In genomic region chr1:28155628-28156027, GRCh38 we compare ENCODE assay signal across 19 cellular contexts. TPM values are rescaled to one million over a fixed set of nuclear protein-coding genes. Genes with fewer than 3 reads are reported as not detected.
DNase-seq lines count a peak whose midpoint lies in the region; TF ChIP-seq lines count a peak whose summit lies in the region.
"Had no signal": no experiment of that assay in that cellular context is flagged by ENCODE, and none has a peak within 500 bp of the region (broad histone marks: within the 10 kb centered on the region; RNA-seq: fewer than 3 reads in every experiment).

No MANE protein-coding gene starts in this region.

- H3K4ac ChIP-seq in neuronal stem cell (ENCODE audit: low read length): no peak overlapping the region

- H3K27me3 ChIP-seq in HL-60 (ENCODE audit: insufficient read depth, poor library complexity, severe bottlenecking) (no peaks in the 10 kb centered on the region), neuronal stem cell (ENCODE audit: control insufficient read depth in 3 of 3, insufficient read depth in 3 of 3, low read depth in 1 of 3, low read length in 3 of 3) (no peaks in the 10 kb centered on the region)
- H3K27me3 ChIP-seq: BLaER1 treated with 17β-estradiol and CSF1 and Interleukin-3, amounts not matched to agents 10 nM and 100 nM had no signal

- no peak overlapping the region for H2AFZ ChIP-seq in neuronal stem cell (ENCODE audit: low read length)

- H2AK5ac ChIP-seq in neuronal stem cell (ENCODE audit: low read depth, low read length): no peak overlapping the region

- H3K4me3 ChIP-seq in HL-60 (replicated peaks; ENCODE audit: insufficient read depth, low read length) (no peak overlapping the region), neuronal stem cell (ENCODE audit: low read length in 2 of 2) (no peak overlapping the region)
- H3K4me3 ChIP-seq: BLaER1 treated with 17β-estradiol and CSF1 and Interleukin-3, amounts not matched to agents 10 nM and 100 nM had no signal

- intact Hi-C loops in CD14-positive monocyte (cut with micrococcal nuclease): loop anchor here (5.0 kb wide), 1 partner anchor 63 kb away; no protein-coding TSS in a partner anchor
- intact Hi-C loops in dendritic cell treated with granulocyte-macrophage colony-stimulating factor and Interleukin-4, amounts not matched to agents 40 ng/mL and 50 ng/mL, for 4 days (cut with micrococcal nuclease): no loop called here

- H2BK5ac ChIP-seq in neuronal stem cell (ENCODE audit: low read length): no peak overlapping the region

- H3K36me3 Mint-ChIP-seq in CD14-positive monocyte: peaks cover 48 to 81% of the 10 kb centered on the region in 2 donors
- H3K36me3 Mint-ChIP-seq in dendritic cell treated with granulocyte-macrophage colony-stimulating factor and Interleukin-4, amounts not matched to agents 40 ng/mL and 50 ng/mL, for 4 days (ENCODE audit: low read depth): peaks cover 91% of the 10 kb centered on the region
- H3K36me3 Mint-ChIP-seq in activated CD4-positive, alpha-beta T cell treated with anti-CD3 and anti-CD28 coated beads, Interleukin-2, amount 10 ng/mL, durations not matched to agents 7 days and 5 days (ENCODE audit: low read depth): no peaks in the 10 kb centered on the region

- no CpG with 5 or more reads among the region's 4 CpGs for WGBS in neuronal stem cell (ENCODE audit: extremely low coverage in 2 of 2, insufficient read length in 2 of 2, insufficient replicate concordance in 1 of 2), 2 donors

- H3K4me3 Mint-ChIP-seq in CD14-positive monocyte: no peak overlapping the region
- no peak overlapping the region for H3K4me3 Mint-ChIP-seq in dendritic cell treated with granulocyte-macrophage colony-stimulating factor and Interleukin-4, amounts not matched to agents 40 ng/mL and 50 ng/mL, for 4 days
- no peak overlapping the region for H3K4me3 Mint-ChIP-seq in activated CD4-positive, alpha-beta T cell treated with anti-CD3 and anti-CD28 coated beads, Interleukin-2, amount 10 ng/mL, durations not matched to agents 7 days and 5 days
- H3K4me3 Mint-ChIP-seq: B cell; CD4-positive, CD25-positive, alpha-beta regulatory T cell; CD8-positive, alpha-beta memory T cell; H9; IgD-negative memory B cell had no signal

- no peak overlapping the region for H3K4me2 ChIP-seq in neuronal stem cell (ENCODE audit: insufficient read depth, low read length, poor library complexity, severe bottlenecking)

- peaks cover 75% of the 10 kb centered on the region for H3K4me1 Mint-ChIP-seq in CD14-positive monocyte
- peaks cover 87% of the 10 kb centered on the region for H3K4me1 Mint-ChIP-seq in dendritic cell treated with granulocyte-macrophage colony-stimulating factor and Interleukin-4, amounts not matched to agents 40 ng/mL and 50 ng/mL, for 4 days (ENCODE audit: low read depth)
- peaks cover 1% of the 10 kb centered on the region for H3K4me1 Mint-ChIP-seq in activated CD4-positive, alpha-beta T cell treated with anti-CD3 and anti-CD28 coated beads, Interleukin-2, amount 10 ng/mL, durations not matched to agents 7 days and 5 days
- H3K4me1 Mint-ChIP-seq: CD8-positive, alpha-beta memory T cell had no signal

- TF ChIP-seq CTCF in CD14-positive monocyte (IDR thresholded peaks at IDR 0.05): no peak
- no peak for TF ChIP-seq CTCF in HL-60 (IDR thresholded peaks at IDR 0.05; ENCODE audit: insufficient read depth, low read length)

- H3K23ac ChIP-seq in neuronal stem cell (ENCODE audit: low read depth, low read length, poor library complexity): no peak overlapping the region

- H3K79me1 ChIP-seq in neuronal stem cell (ENCODE audit: low read depth, low read length): no peaks in the 10 kb centered on the region

- H2BK120ac ChIP-seq in neuronal stem cell (ENCODE audit: low read depth, low read length): no peak overlapping the region

- POLR2A ChIA-PET in activated CD4-positive, alpha-beta T cell treated with anti-CD3 and anti-CD28 coated beads, Interleukin-2, amount 10 ng/mL, durations not matched to agents 7 days and 5 days (lab: Charles Lee): no interaction called here

- H2BK12ac ChIP-seq in neuronal stem cell (ENCODE audit: low read length): no peak overlapping the region

- DNase-seq in CD14-positive monocyte (ENCODE audit: low spot score) (no peak), HL-60 (ENCODE audit: low read depth in 1 of 2, low spot score in 1 of 2) (no peak), neuronal stem cell (ENCODE audit: low spot score) (no peak), activated gamma-delta T cell (lab: John Stamatoyannopoulos, UW) (no peak)
- no peak for DNase-seq in activated CD4-positive, alpha-beta T cell treated with anti-CD3 and anti-CD28 coated beads, Interleukin-2, amount 10 ng/mL, durations not matched to agents 7 days and 5 days
- DNase-seq in activated T-cell treated with anti-CD3 and anti-CD28 coated beads, Interleukin-2, amount 50 U/mL, for 48 hours: no peak
- DNase-seq: Caco-2; CD4-positive, CD25-positive, alpha-beta regulatory T cell; CD8-positive, alpha-beta memory T cell; DMS79; GDM1; GOT3; H9; KG1 had no signal

- no peaks in the 10 kb centered on the region for H3K9me3 ChIP-seq in neuronal stem cell (replicated peaks in 1 of 2; ENCODE audit: control insufficient read depth in 2 of 2, insufficient read depth in 1 of 2, low read depth in 1 of 2, low read length in 2 of 2)
- H3K9me3 ChIP-seq: Caco-2 had no signal

- H3K27ac ChIP-seq in HL-60 (replicated peaks): peak overlapping the region; percentile 69
- H3K27ac ChIP-seq in neuronal stem cell (replicated peaks; ENCODE audit: low read length): no peak overlapping the region
- H3K27ac ChIP-seq: BLaER1 treated with 17β-estradiol and CSF1 and Interleukin-3, amounts not matched to agents 10 nM and 100 nM had no signal

- peak overlapping the region; percentile 80 to 97 (median 90) for H3K27ac Mint-ChIP-seq in CD14-positive monocyte
- H3K27ac Mint-ChIP-seq in dendritic cell treated with granulocyte-macrophage colony-stimulating factor and Interleukin-4, amounts not matched to agents 40 ng/mL and 50 ng/mL, for 4 days: peak overlapping the region; percentile 80
- no peak overlapping the region for H3K27ac Mint-ChIP-seq in activated CD4-positive, alpha-beta T cell treated with anti-CD3 and anti-CD28 coated beads, Interleukin-2, amount 10 ng/mL, durations not matched to agents 7 days and 5 days
- H3K27ac Mint-ChIP-seq: B cell; CD4-positive, CD25-positive, alpha-beta regulatory T cell; H9; IgD-negative memory B cell had no signal

- H3K9me3 Mint-ChIP-seq in CD14-positive monocyte: peaks cover 0 to 3% (median 0%) of the 10 kb centered on the region in 7 donors
- no peaks in the 10 kb centered on the region for H3K9me3 Mint-ChIP-seq in dendritic cell treated with granulocyte-macrophage colony-stimulating factor and Interleukin-4, amounts not matched to agents 40 ng/mL and 50 ng/mL, for 4 days
- H3K9me3 Mint-ChIP-seq in activated CD4-positive, alpha-beta T cell treated with anti-CD3 and anti-CD28 coated beads, Interleukin-2, amount 10 ng/mL, durations not matched to agents 7 days and 5 days: no peaks in the 10 kb centered on the region
- H3K9me3 Mint-ChIP-seq: H9, IgD-negative memory B cell had no signal

- no peak overlapping the region for H4K8ac ChIP-seq in neuronal stem cell (ENCODE audit: low read depth, low read length)

- H3K36me3 ChIP-seq in neuronal stem cell (replicated peaks in 1 of 2; ENCODE audit: control insufficient read depth in 2 of 2, insufficient read depth in 2 of 2, low read length in 2 of 2): no peaks in the 10 kb centered on the region

- H3K9ac ChIP-seq in neuronal stem cell (ENCODE audit: low read depth, low read length, poor library complexity): no peak overlapping the region
- H3K9ac ChIP-seq: BLaER1 treated with 17β-estradiol and CSF1 and Interleukin-3, amounts not matched to agents 10 nM and 100 nM had no signal

- H3K4me1 ChIP-seq in neuronal stem cell (ENCODE audit: control insufficient read depth in 2 of 2, insufficient read depth in 1 of 2, low read depth in 1 of 2, low read length in 2 of 2): no peaks in the 10 kb centered on the region
- H3K4me1 ChIP-seq: Caco-2 had no signal

- CTCF ChIA-PET in activated CD4-positive, alpha-beta T cell treated with anti-CD3 and anti-CD28 coated beads, Interleukin-2, amount 10 ng/mL, durations not matched to agents 7 days and 5 days (lab: Charles Lee): interaction anchor here (0.9 kb wide), 1 partner anchor 11 kb away, joined by 3 read pairs; no protein-coding TSS in a partner anchor

- no peak overlapping the region for H2BK15ac ChIP-seq in neuronal stem cell (ENCODE audit: low read length)

- no peak overlapping the region for H3K14ac ChIP-seq in neuronal stem cell (ENCODE audit: low read length)

- no peaks in the 10 kb centered on the region for H3K27me3 Mint-ChIP-seq in CD14-positive monocyte (ENCODE audit: low read depth in 3 of 3)
- H3K27me3 Mint-ChIP-seq in dendritic cell treated with granulocyte-macrophage colony-stimulating factor and Interleukin-4, amounts not matched to agents 40 ng/mL and 50 ng/mL, for 4 days: no peaks in the 10 kb centered on the region
- peaks cover 40% of the 10 kb centered on the region for H3K27me3 Mint-ChIP-seq in activated CD4-positive, alpha-beta T cell treated with anti-CD3 and anti-CD28 coated beads, Interleukin-2, amount 10 ng/mL, durations not matched to agents 7 days and 5 days
- H3K27me3 Mint-ChIP-seq: B cell; CD8-positive, alpha-beta memory T cell; IgD-negative memory B cell had no signal

- H3K18ac ChIP-seq in neuronal stem cell (ENCODE audit: low read length): no peak overlapping the region

- H4K91ac ChIP-seq in neuronal stem cell (ENCODE audit: low read depth, low read length, poor library complexity): peak overlapping the region; percentile 66

RNA-seq across cellular contexts. Expression of gene PTAFR, which starts 20.9 kb away (rescaled TPM):
- 100 to 1,000 TPM; 331 to 347 TPM for polyA plus RNA-seq in CD14-positive monocyte
- 0.04 TPM for polyA plus RNA-seq in neuronal stem cell (2013, experiment 1 of 2)
- 0.03 TPM for polyA plus RNA-seq in neuronal stem cell (2013, experiment 2 of 2)
- total RNA-seq in activated CD4-positive, alpha-beta T cell treated with anti-CD3 and anti-CD28 coated beads, Interleukin-2, amount 10 ng/mL, durations not matched to agents 7 days and 5 days: under 1 TPM; 0.20 to 0.56 TPM
- total RNA-seq: A172 had no signal
